Comparison of ENCODE assay signal across 15 cellular contexts in genomic region chr6:40874495-40874894, GRCh38.
DNase-seq lines count a peak whose midpoint lies in the region; ATAC-seq and TF ChIP-seq lines count a peak whose summit lies in the region.
"Had no signal": no experiment of that assay in that cellular context is flagged by ENCODE, and none has a peak within 500 bp of the region (broad histone marks: within the 10 kb centered on the region; RNA-seq: fewer than 3 reads in every experiment).

No MANE protein-coding gene starts in this region.

- no peak overlapping the region for H3K27ac Mint-ChIP-seq in CD14-positive monocyte
- H3K27ac Mint-ChIP-seq: activated naive CD8-positive, alpha-beta T cell treated with anti-CD3 and anti-CD28 coated beads, Interleukin-2, amount 10 ng/mL, durations not matched to agents 7 days and 5 days; immature natural killer cell had no signal

- H3K27me3 Mint-ChIP-seq in CD14-positive monocyte (ENCODE audit: low read depth in 3 of 3): peaks cover 3 to 8% (median 8%) of the 10 kb centered on the region in 3 donors

- ATAC-seq in esophagus mucosa: peak; percentile 86
- ATAC-seq in GM21576 (IDR thresholded peaks at IDR 0.05; ENCODE audit: unreplicated experiment): no peak

- H3K36me3 Mint-ChIP-seq in CD14-positive monocyte: no peaks in the 10 kb centered on the region
- H3K36me3 Mint-ChIP-seq: activated naive CD8-positive, alpha-beta T cell treated with anti-CD3 and anti-CD28 coated beads, Interleukin-2, amount 10 ng/mL, durations not matched to agents 7 days and 5 days; immature natural killer cell had no signal

- H4K20me1 ChIP-seq in OCI-LY3 (ENCODE audit: insufficient read depth, low read length): no peaks in the 10 kb centered on the region
- H4K20me1 ChIP-seq: BLaER1 treated with 17β-estradiol and CSF1 and Interleukin-3, amounts not matched to agents 10 nM and 100 nM had no signal

- H3K79me2 ChIP-seq in OCI-LY3 (ENCODE audit: low read length): no peaks in the 10 kb centered on the region

- H3K9ac ChIP-seq in OCI-LY3 (ENCODE audit: low read length): no peak overlapping the region
- H3K9ac ChIP-seq: BLaER1 treated with 17β-estradiol and CSF1 and Interleukin-3, amounts not matched to agents 10 nM and 100 nM; GM23248 had no signal

- H3K4me1 Mint-ChIP-seq in CD14-positive monocyte: no peaks in the 10 kb centered on the region
- H3K4me1 Mint-ChIP-seq: activated naive CD8-positive, alpha-beta T cell treated with anti-CD3 and anti-CD28 coated beads, Interleukin-2, amount 10 ng/mL, durations not matched to agents 7 days and 5 days; immature natural killer cell had no signal

- H3K4me3 ChIP-seq in AG09309 (ENCODE audit: control insufficient read depth, low read depth, low read length) (no peak overlapping the region), OCI-LY3 (ENCODE audit: low read length) (no peak overlapping the region), foreskin fibroblast (ENCODE audit: low read depth in 1 of 2, low read length in 2 of 2) (no peak overlapping the region)
- H3K4me3 ChIP-seq: BLaER1 treated with 17β-estradiol and CSF1 and Interleukin-3, amounts not matched to agents 10 nM and 100 nM; GM23248; right atrium auricular region; stomach had no signal

- H3K9me3 ChIP-seq in OCI-LY3 (ENCODE audit: insufficient read depth, low read length): 0 out of 2 replicates have a peak, but pooled peaks cover 5% of the 10 kb centered on the region

- H3K4me3 Mint-ChIP-seq in CD14-positive monocyte: no peak overlapping the region
- H3K4me3 Mint-ChIP-seq: activated naive CD8-positive, alpha-beta T cell treated with anti-CD3 and anti-CD28 coated beads, Interleukin-2, amount 10 ng/mL, durations not matched to agents 7 days and 5 days; immature natural killer cell had no signal

- intact Hi-C loops in CD14-positive monocyte (cut with micrococcal nuclease): no loop called here

- H3K4me2 ChIP-seq in OCI-LY3 (ENCODE audit: low read length): no peak overlapping the region
- H3K4me2 ChIP-seq: BLaER1 treated with 17β-estradiol and CSF1 and Interleukin-3, amounts not matched to agents 10 nM and 100 nM had no signal

- no peak overlapping the region for H3K27ac ChIP-seq in OCI-LY3 (ENCODE audit: low read length)
- H3K27ac ChIP-seq: BLaER1 treated with 17β-estradiol and CSF1 and Interleukin-3, amounts not matched to agents 10 nM and 100 nM; GM23248; right atrium auricular region; stomach had no signal

- H3K9me3 Mint-ChIP-seq in CD14-positive monocyte: peaks cover 0 to 9% (median 4%) of the 10 kb centered on the region in 7 donors
- H3K9me3 Mint-ChIP-seq: activated naive CD8-positive, alpha-beta T cell treated with anti-CD3 and anti-CD28 coated beads, Interleukin-2, amount 10 ng/mL, durations not matched to agents 7 days and 5 days; immature natural killer cell had no signal

- no peaks in the 10 kb centered on the region for H3K4me1 ChIP-seq in OCI-LY3 (ENCODE audit: low read length)
- H3K4me1 ChIP-seq: BLaER1 treated with 17β-estradiol and CSF1 and Interleukin-3, amounts not matched to agents 10 nM and 100 nM; right atrium auricular region; stomach had no signal

- peak; percentile 13 for TF ChIP-seq CTCF in AG09309 (IDR thresholded peaks at IDR 0.05; ENCODE audit: control insufficient read depth, insufficient read depth, low read depth, low read length, missing control alignments)
- 0 out of 3 replicates have a peak, but pooled peaks have one; percentile 14 for TF ChIP-seq CTCF in GM12872 (IDR thresholded peaks at IDR 0.05; ENCODE audit: insufficient read depth, low read depth, low read length)
- TF ChIP-seq CTCF in OCI-LY3 (IDR thresholded peaks at IDR 0.05; ENCODE audit: low read depth, low read length): peak; percentile 53
- no peak for TF ChIP-seq CTCF in foreskin fibroblast (IDR thresholded peaks at IDR 0.05; ENCODE audit: low read depth, low read length)
- no peak for TF ChIP-seq CTCF in CD14-positive monocyte (IDR thresholded peaks at IDR 0.05)

- DNase-seq in AG09309 (ENCODE audit: low read depth) (no peak), foreskin fibroblast (no peak), NCI-H1436 (lab: John Stamatoyannopoulos, UW) (no peak), CD14-positive monocyte (ENCODE audit: low spot score) (no peak)
- DNase-seq: activated naive CD8-positive, alpha-beta T cell treated with anti-CD3 and anti-CD28 coated beads, Interleukin-2, amount 10 ng/mL, durations not matched to agents 7 days and 5 days; GM23248; immature natural killer cell; NCI-H2081 treated with DMSO at 0.1 percent for 48 hours; stomach had no signal

- no peak overlapping the region for H2AFZ ChIP-seq in OCI-LY3 (ENCODE audit: low read depth, low read length)
- H2AFZ ChIP-seq: GM23248 had no signal

- no peaks in the 10 kb centered on the region for H3K36me3 ChIP-seq in OCI-LY3 (replicated peaks; ENCODE audit: low read depth, low read length)
- H3K36me3 ChIP-seq: BLaER1 treated with 17β-estradiol and CSF1 and Interleukin-3, amounts not matched to agents 10 nM and 100 nM; right atrium auricular region; stomach had no signal

- H3K27me3 ChIP-seq in OCI-LY3 (ENCODE audit: low read depth, low read length): peaks cover 36% of the 10 kb centered on the region
- H3K27me3 ChIP-seq: BLaER1 treated with 17β-estradiol and CSF1 and Interleukin-3, amounts not matched to agents 10 nM and 100 nM; right atrium auricular region had no signal

Comparison
In these comparisons a context has a peak if more than half of its experiments do, and no peak if none do; other contexts are left out.
1. CTCF ChIP-seq: peak in AG09309 (single experiment), GM12872 (single experiment) and OCI-LY3 (single experiment); none in foreskin fibroblast (single experiment) and CD14-positive monocyte (single experiment).